Comparison of ENCODE assay signal across 8 cellular contexts in genomic region chr2:54330226-54331094, GRCh38.
DNase-seq lines count a peak whose midpoint lies in the region; TF ChIP-seq lines count a peak whose summit lies in the region.

No MANE protein-coding gene starts in this region.

- H2BK5ac ChIP-seq in H9 (ENCODE audit: insufficient read length, low read length) = no peak overlapping the region

- no peak overlapping the region for H3K56ac ChIP-seq in H9 (ENCODE audit: insufficient read length, low read depth, low read length)

- peak; percentile 97 for DNase-seq in EH (ENCODE audit: low read depth)
- DNase-seq in H9 = peak; percentile 97
- DNase-seq in M059J (ENCODE audit: low read depth) = peak; percentile 97
- peak; percentile 100 for DNase-seq in SHP77 (lab: John Stamatoyannopoulos, UW)
- DNase-seq in activated gamma-delta T cell treated with Interleukin-2 at 50 U/mL for 16 hours = peak; percentile 81
- peak; percentile 93 for DNase-seq in fibroblast of the conjunctiva (ENCODE audit: low read depth)
- DNase-seq in stimulated activated naive CD4-positive, alpha-beta T cell treated with Interleukin-2 at 50 U/mL for 16 hours (lab: John Stamatoyannopoulos, UW) = peak; percentile 82

- H3K18ac ChIP-seq in H9 (ENCODE audit: insufficient read length, low read depth, low read length) = no peak overlapping the region

- H3K9me3 ChIP-seq in H9 (ENCODE audit: control insufficient read depth, low read depth, low read length) = no peaks in the 10 kb centered on the region

- H3K4me2 ChIP-seq in H9 (ENCODE audit: insufficient read depth, insufficient read length, low read length) = peak overlapping the region; percentile 83

- WGBS in H9 (ENCODE audit: extremely low coverage, insufficient read length, low lambda C conversion rate) = no CpG with 5 or more reads among the region's 53 CpGs

- H3K4me1 Mint-ChIP-seq in H9 (peaks cover 11 to 13% of the 10 kb centered on the region in 2 experiments), nephron (peaks cover 12% of the 10 kb centered on the region)

- peak overlapping the region in 1 of 3 experiments; percentile 27; a peak in 1 of 7 replicates for H3K27ac Mint-ChIP-seq in H9
- peak overlapping the region; percentile 39 to 95 (median 63) for H3K27ac Mint-ChIP-seq in nephron

- H4K20me1 ChIP-seq in H9 (ENCODE audit: control insufficient read depth, insufficient read depth, insufficient read length) = no peaks in the 10 kb centered on the region

- H3K14ac ChIP-seq in H9 (ENCODE audit: insufficient read depth, low read length) = 0 out of 2 replicates have a peak overlapping the region, but pooled peaks have one; percentile 62

- H3K36me3 Mint-ChIP-seq in H9 (ENCODE audit: insufficient read depth in 1 of 3, low read depth in 3 of 3) (peaks cover 0 to 4% (median 0%) of the 10 kb centered on the region in 3 experiments; a peak in 1 of 7 replicates), nephron (ENCODE audit: low read depth) (no peaks in the 10 kb centered on the region)

- H3K27me3 Mint-ChIP-seq in H9 (ENCODE audit: low read depth) (peaks cover 46% of the 10 kb centered on the region), nephron (ENCODE audit: low read depth) (no peaks in the 10 kb centered on the region)

- H3K4ac ChIP-seq in H9 (ENCODE audit: low read depth, low read length) = no peak overlapping the region

- H2AK5ac ChIP-seq in H9 (ENCODE audit: insufficient read length, low read length) = no peak overlapping the region

- H3K9ac ChIP-seq in H9 (ENCODE audit: extremely low read depth, insufficient read length, low read length) = no peak overlapping the region

- no peak overlapping the region for H3K23ac ChIP-seq in H9 (ENCODE audit: insufficient read length, low read depth, low read length)

- no peak overlapping the region for H2BK120ac ChIP-seq in H9 (ENCODE audit: low read depth, low read length, poor library complexity, severe bottlenecking)

- H3T11ph ChIP-seq in H9 (ENCODE audit: low read length) = no peak overlapping the region

- H2BK12ac ChIP-seq in H9 (ENCODE audit: insufficient read length, low read depth, low read length) = no peak overlapping the region

- H3K4me1 ChIP-seq in H9 (ENCODE audit: insufficient read depth, low read length) = no peaks in the 10 kb centered on the region

- peaks cover 3% of the 10 kb centered on the region; the same call in 1 of the 2 replicates for H3K27me3 ChIP-seq in H9 (ENCODE audit: insufficient read depth, low read length)

- peak overlapping the region; percentile 72 to 86 for H3K4me3 Mint-ChIP-seq in H9
- peak overlapping the region; percentile 73 to 92 (median 90) for H3K4me3 Mint-ChIP-seq in nephron

- no peak overlapping the region for H2BK15ac ChIP-seq in H9 (ENCODE audit: low read depth, low read length)

- H3K79me1 ChIP-seq in H9 (ENCODE audit: insufficient read depth, low read depth, low read length, poor library complexity, severe bottlenecking) = no peaks in the 10 kb centered on the region

- peaks cover 9 to 10% of the 10 kb centered on the region in 2 experiments; a peak in 3 of 5 replicates for H3K9me3 Mint-ChIP-seq in H9
- peaks cover 5% of the 10 kb centered on the region for H3K9me3 Mint-ChIP-seq in nephron

- peak overlapping the region; percentile 3 for H2AFZ ChIP-seq in H9 (ENCODE audit: low read length)

- no peak overlapping the region for H2BK20ac ChIP-seq in H9 (ENCODE audit: low read depth, low read length, poor library complexity, severe bottlenecking)

- H4K91ac ChIP-seq in H9 (ENCODE audit: insufficient read length, low read depth, low read length) = no peak overlapping the region

- H3K79me2 ChIP-seq in H9 (ENCODE audit: insufficient read depth, low read length) = no peaks in the 10 kb centered on the region

- H3K23me2 ChIP-seq in H9 (ENCODE audit: insufficient read length, low read depth, low read length, poor library complexity, severe bottlenecking) = peaks cover 7% of the 10 kb centered on the region

- no peak overlapping the region for H4K8ac ChIP-seq in H9 (replicated peaks; ENCODE audit: insufficient read length, low read depth, low read length)

- no peak overlapping the region for H4K5ac ChIP-seq in H9 (ENCODE audit: insufficient read length, low read depth, low read length)

- no peak for TF ChIP-seq CTCF in H9 (conservative IDR thresholded peaks at IDR 0.05)
- TF ChIP-seq CTCF in nephron (IDR thresholded peaks at IDR 0.05; ENCODE audit: unreplicated experiment in 3 of 3) = no peak

- no peak overlapping the region for H3K27ac ChIP-seq in H9 (ENCODE audit: insufficient read length, low read depth, low read length)
